ENCODE assay signal across 18 cellular contexts in the genomic region with DNA sequence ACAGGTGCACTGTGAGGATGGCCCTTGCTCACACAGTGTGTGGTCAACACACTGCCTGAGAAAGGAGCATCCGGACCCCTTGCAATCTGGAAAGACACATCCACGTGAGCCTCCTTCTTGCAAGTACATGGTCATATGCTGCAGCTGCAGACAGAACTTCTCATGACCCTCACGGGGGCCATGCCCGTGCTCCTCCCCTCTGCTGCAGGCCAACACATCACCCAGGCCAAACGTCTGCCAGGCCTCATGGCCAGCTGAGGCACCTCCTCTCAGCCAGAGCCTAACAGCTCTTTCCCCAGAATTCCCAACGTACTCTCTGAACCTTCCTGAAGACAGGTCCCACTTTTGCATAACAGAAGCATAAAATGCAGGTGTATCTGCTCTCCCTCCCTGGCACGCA. TPM values are rescaled to one million over a fixed set of nuclear protein-coding genes. Genes with fewer than 3 reads are reported as not detected.
DNase-seq lines count a peak whose midpoint lies in the region; ATAC-seq lines count a peak whose summit lies in the region.
"Had no signal": no experiment of that assay in that cellular context is flagged by ENCODE, and none has a peak within 500 bp of the region (broad histone marks: within the 10 kb centered on the region; RNA-seq: fewer than 3 reads in every experiment).

No MANE protein-coding gene starts in this region.

- intact Hi-C loops in left ventricle myocardium superior (cut with micrococcal nuclease) (no loop called here), Right ventricle myocardium inferior (cut with DNase I) (no loop called here), posterior vena cava (cut with DNase I) (no loop called here)

- H3K4me3 Mint-ChIP-seq in T-helper 17 cell: no peak overlapping the region
- H3K4me3 Mint-ChIP-seq: CD8-positive, alpha-beta memory T cell had no signal

- H3K27me3 Mint-ChIP-seq in T-helper 17 cell: no peaks in the 10 kb centered on the region
- H3K27me3 Mint-ChIP-seq: CD8-positive, alpha-beta memory T cell had no signal

- ATAC-seq in left ventricle myocardium superior (peak; percentile 18), Right ventricle myocardium inferior (no peak), T-helper 17 cell (no peak), HG03039 (IDR thresholded peaks at IDR 0.05; ENCODE audit: unreplicated experiment) (no peak)
- ATAC-seq: GM12878 had no signal

- DNase-seq in left ventricle myocardium superior: peak; percentile 42
- no peak for DNase-seq in Right ventricle myocardium inferior (ENCODE audit: missing footprints)
- DNase-seq in foreskin melanocyte: peak; percentile 61
- DNase-seq in posterior vena cava (ENCODE audit: low spot score): peak; percentile 31
- no peak for DNase-seq in SHP77 (lab: John Stamatoyannopoulos, UW)
- no peak for DNase-seq in T-helper 17 cell
- DNase-seq in NCI-H345 (lab: John Stamatoyannopoulos, UW): no peak
- DNase-seq: CD8-positive, alpha-beta memory T cell; DND-41; MG63; NCI-H1092; NCI-H2107; NCI-H446; NCI-H69; OCI-M1 had no signal

- H3K36me3 Mint-ChIP-seq in T-helper 17 cell (ENCODE audit: low read depth): no peaks in the 10 kb centered on the region

- H3K9me3 ChIP-seq in T-helper 17 cell (ENCODE audit: control insufficient read depth, low read length, poor library complexity, severe bottlenecking): no peaks in the 10 kb centered on the region
- H3K9me3 ChIP-seq: BLaER1, MG63 had no signal

- peaks cover 28% of the 10 kb centered on the region for H3K4me1 Mint-ChIP-seq in T-helper 17 cell

- H3K27ac Mint-ChIP-seq in T-helper 17 cell: no peak overlapping the region

RNA-seq across cellular contexts. Expression of a gene that starts 25.3 kb away (rescaled TPM):
- total RNA-seq in left ventricle myocardium superior: 35.4 TPM
- total RNA-seq in Right ventricle myocardium inferior: 36.2 TPM
- total RNA-seq in posterior vena cava: 10 to 100 TPM; 44.7 to 49.0 TPM
- total RNA-seq in T-helper 17 cell: 10 to 100 TPM; 34.3 to 34.7 TPM

Comparison
In these comparisons a context has a peak if more than half of its experiments do, and no peak if none do; other contexts are left out.
1. DNase-seq: peak in left ventricle myocardium superior (single experiment), foreskin melanocyte (single experiment) and posterior vena cava (single experiment); none in Right ventricle myocardium inferior (single experiment), SHP77 (0 of 2), T-helper 17 cell (0 of 3) and NCI-H345 (single experiment).